1 cellular context compared by ENCODE assay signal in the genomic region with DNA sequence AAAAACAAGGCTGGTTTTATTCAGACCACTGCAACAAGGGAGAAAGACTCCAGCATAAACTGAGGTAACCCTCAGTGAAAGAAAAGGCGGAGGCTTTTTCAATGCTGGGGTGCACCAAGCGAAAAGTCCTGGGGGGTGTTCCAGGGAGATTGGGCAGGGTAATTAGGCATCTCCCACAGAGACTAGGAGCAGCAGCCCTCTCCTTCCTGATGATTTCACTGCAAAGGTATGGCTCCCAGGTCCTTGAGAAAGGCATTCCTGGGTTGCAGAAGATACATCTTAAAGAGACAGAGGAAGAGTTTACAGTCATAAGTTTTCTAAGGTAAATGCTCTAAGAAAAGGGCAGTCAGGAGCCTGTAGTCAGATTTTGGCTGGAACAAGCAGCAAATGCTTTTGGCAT.
TF ChIP-seq lines count a peak whose summit lies in the region.

No MANE protein-coding gene starts in this region.

TF ChIP-seq in SK-N-SH, 30 proteins besides CTCF, POLR2A, EP300 and RAD21 (continued from another document):
- no peak for TF ChIP-seq REST (IDR thresholded peaks at IDR 0.05; ENCODE audit: low read depth, low read length)
- no peak for TF ChIP-seq TCF12 (IDR thresholded peaks at IDR 0.05)
- TF ChIP-seq FOSL2 (IDR thresholded peaks at IDR 0.05; ENCODE audit: borderline replicate concordance, low read depth) = no peak
- no peak for TF ChIP-seq TEAD4 (IDR thresholded peaks at IDR 0.05; ENCODE audit: borderline replicate concordance, insufficient read depth)
- TF ChIP-seq, protein P1, sequence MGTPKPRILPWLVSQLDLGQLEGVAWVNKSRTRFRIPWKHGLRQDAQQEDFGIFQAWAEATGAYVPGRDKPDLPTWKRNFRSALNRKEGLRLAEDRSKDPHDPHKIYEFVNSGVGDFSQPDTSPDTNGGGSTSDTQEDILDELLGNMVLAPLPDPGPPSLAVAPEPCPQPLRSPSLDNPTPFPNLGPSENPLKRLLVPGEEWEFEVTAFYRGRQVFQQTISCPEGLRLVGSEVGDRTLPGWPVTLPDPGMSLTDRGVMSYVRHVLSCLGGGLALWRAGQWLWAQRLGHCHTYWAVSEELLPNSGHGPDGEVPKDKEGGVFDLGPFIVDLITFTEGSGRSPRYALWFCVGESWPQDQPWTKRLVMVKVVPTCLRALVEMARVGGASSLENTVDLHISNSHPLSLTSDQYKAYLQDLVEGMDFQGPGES (IDR thresholded peaks at IDR 0.05; ENCODE audit: low read depth, low read length) = no peak
- no peak for TF ChIP-seq YY1 (IDR thresholded peaks at IDR 0.05; ENCODE audit: low read depth)
- TF ChIP-seq POLR2AphosphoS5 (IDR thresholded peaks at IDR 0.05; ENCODE audit: low read depth, low read length) = no peak
- TF ChIP-seq NRF1 (IDR thresholded peaks at IDR 0.05; ENCODE audit: low read depth, low read length) = no peak
- TF ChIP-seq, protein P2, sequence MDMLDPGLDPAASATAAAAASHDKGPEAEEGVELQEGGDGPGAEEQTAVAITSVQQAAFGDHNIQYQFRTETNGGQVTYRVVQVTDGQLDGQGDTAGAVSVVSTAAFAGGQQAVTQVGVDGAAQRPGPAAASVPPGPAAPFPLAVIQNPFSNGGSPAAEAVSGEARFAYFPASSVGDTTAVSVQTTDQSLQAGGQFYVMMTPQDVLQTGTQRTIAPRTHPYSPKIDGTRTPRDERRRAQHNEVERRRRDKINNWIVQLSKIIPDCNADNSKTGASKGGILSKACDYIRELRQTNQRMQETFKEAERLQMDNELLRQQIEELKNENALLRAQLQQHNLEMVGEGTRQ (IDR thresholded peaks at IDR 0.05; ENCODE audit: borderline replicate concordance, low read depth, low read length) = no peak
- TF ChIP-seq, protein P3, sequence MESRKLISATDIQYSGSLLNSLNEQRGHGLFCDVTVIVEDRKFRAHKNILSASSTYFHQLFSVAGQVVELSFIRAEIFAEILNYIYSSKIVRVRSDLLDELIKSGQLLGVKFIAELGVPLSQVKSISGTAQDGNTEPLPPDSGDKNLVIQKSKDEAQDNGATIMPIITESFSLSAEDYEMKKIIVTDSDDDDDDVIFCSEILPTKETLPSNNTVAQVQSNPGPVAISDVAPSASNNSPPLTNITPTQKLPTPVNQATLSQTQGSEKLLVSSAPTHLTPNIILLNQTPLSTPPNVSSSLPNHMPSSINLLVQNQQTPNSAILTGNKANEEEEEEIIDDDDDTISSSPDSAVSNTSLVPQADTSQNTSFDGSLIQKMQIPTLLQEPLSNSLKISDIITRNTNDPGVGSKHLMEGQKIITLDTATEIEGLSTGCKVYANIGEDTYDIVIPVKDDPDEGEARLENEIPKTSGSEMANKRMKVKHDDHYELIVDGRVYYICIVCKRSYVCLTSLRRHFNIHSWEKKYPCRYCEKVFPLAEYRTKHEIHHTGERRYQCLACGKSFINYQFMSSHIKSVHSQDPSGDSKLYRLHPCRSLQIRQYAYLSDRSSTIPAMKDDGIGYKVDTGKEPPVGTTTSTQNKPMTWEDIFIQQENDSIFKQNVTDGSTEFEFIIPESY (IDR thresholded peaks at IDR 0.05; ENCODE audit: borderline replicate concordance, low read depth) = no peak
- no peak for TF ChIP-seq ELF1 (IDR thresholded peaks at IDR 0.05)
- TF ChIP-seq RCOR1 (IDR thresholded peaks at IDR 0.05; ENCODE audit: low read length) = no peak
